Comparison of ENCODE assay signal across 25 cellular contexts in genomic region chr2:233693963-233694362, GRCh38. TPM values are rescaled to one million over a fixed set of nuclear protein-coding genes. Genes with fewer than 3 reads are reported as not detected.
DNase-seq lines count a peak whose midpoint lies in the region; ATAC-seq, FAIRE-seq and TF ChIP-seq lines count a peak whose summit lies in the region.
"Had no signal": no experiment of that assay in that cellular context is flagged by ENCODE, and none has a peak within 500 bp of the region (broad histone marks: within the 10 kb centered on the region; RNA-seq: fewer than 3 reads in every experiment).

No MANE protein-coding gene starts in this region.

- H3K4me2 ChIP-seq in A549 (peak overlapping the region; percentile 16; the same call in 1 of the 3 replicates), keratinocyte (ENCODE audit: control insufficient read depth, extremely low read depth, insufficient read depth, low read depth, low read length) (peak overlapping the region; percentile 97)

- DNase-seq in A549 (ENCODE audit: low read depth in 1 of 2, low spot score in 1 of 2) (no peak), RCC 7860 (ENCODE audit: low spot score) (peak; percentile 63), keratinocyte (ENCODE audit: low read depth, low spot score) (no peak), right lobe of liver (peak in 1 of 3 donors; percentile 72), KG1 (lab: John Stamatoyannopoulos, UW) (no peak), NCI-H748 (lab: John Stamatoyannopoulos, UW; ENCODE audit: unreplicated experiment) (no peak)
- DNase-seq in stimulated activated CD4-positive, alpha-beta T cell treated with anti-CD3 and anti-CD28 coated beads, Interleukin-2, amount 100 ng/mL, for 48 hours = no peak
- DNase-seq: ACHN, BE2C, Kasumi-1, MV-4-11, NCI-H1105, NCI-H1436 treated with DMSO at 0.1 percent for 48 hours, NCI-H187 treated with DMSO at 0.1 percent for 48 hours, NCI-H2107, NCI-H524 treated with DMSO at 0.1 percent for 48 hours, SHP77 treated with DMSO at 0.1 percent for 48 hours had no signal

- no peak overlapping the region for H2AFZ ChIP-seq in keratinocyte (ENCODE audit: control insufficient read depth, low read length)

- TF ChIP-seq CTCF in A549 (IDR thresholded peaks at IDR 0.05) = no peak
- TF ChIP-seq CTCF in keratinocyte (optimal IDR thresholded peaks at IDR 0.05 in 1 of 3, IDR thresholded peaks at IDR 0.05 in 1 of 3, conservative IDR thresholded peaks at IDR 0.05 in 1 of 3; ENCODE audit: extremely low read depth in 1 of 3, insufficient read depth in 2 of 3, low read length in 3 of 3) = no peak
- no peak for TF ChIP-seq CTCF in right lobe of liver (IDR thresholded peaks at IDR 0.05)

- WGBS in A549 (ENCODE audit: missing lambda C conversion rate) = 85% methylated on average over 6 of the region's 6 CpGs
- 23% methylated on average over 6 of the region's 6 CpGs for WGBS in right lobe of liver (ENCODE audit: insufficient coverage, low coverage, low lambda C conversion rate, missing lambda C conversion rate)

- H3K9me3 ChIP-seq in A549 (peaks cover 51% of the 10 kb centered on the region), keratinocyte (ENCODE audit: control insufficient read depth, low read depth, low read length) (no peaks in the 10 kb centered on the region), right lobe of liver (no peaks in the 10 kb centered on the region)
- H3K9me3 ChIP-seq: BE2C had no signal

- intact Hi-C loops in right lobe of liver (cut with DNase I) = no loop called here

- CTCF ChIA-PET in A549 (lab: Yijun Ruan, JAX) = interaction anchor here (0.6 kb wide), 1 partner anchor 1665 kb away, joined by 3 read pairs; no protein-coding TSS in a partner anchor

- POLR2A ChIA-PET in A549 (lab: Yijun Ruan, JAX) = no interaction called here

- H3K4me3 ChIP-seq in A549 = no peak overlapping the region
- peak overlapping the region; percentile 7 to 86 (median 83) for H3K4me3 ChIP-seq in keratinocyte (ENCODE audit: control insufficient read depth in 2 of 3, extremely low read depth in 1 of 3, insufficient read depth in 2 of 3, low read depth in 1 of 3, low read length in 3 of 3)
- peak overlapping the region in 2 of 3 donors; percentile 47 to 49 for H3K4me3 ChIP-seq in right lobe of liver

- no peak for TF ChIP-seq EP300 in A549 (IDR thresholded peaks at IDR 0.05)

- ATAC-seq in A549 = peak in 1 of 2 experiments; percentile 31; a peak in 3 of 6 replicates
- ATAC-seq in right lobe of liver = peak; percentile 76 to 87 (median 82)
- ATAC-seq in GM21367 (IDR thresholded peaks at IDR 0.05; ENCODE audit: unreplicated experiment) = no peak
- ATAC-seq: HCT116, Panc1 had no signal

- H3K9ac ChIP-seq in keratinocyte (ENCODE audit: control insufficient read depth, extremely low read depth, insufficient read depth, low read length) = peak overlapping the region; percentile 88

- dilution Hi-C loops in keratinocyte (cut with MboI; ENCODE audit: extremely low pct_ligation_motif_present, low sequenced_read_pairs) = no loop called here

- no peaks in the 10 kb centered on the region for H3K9me1 ChIP-seq in keratinocyte (ENCODE audit: control insufficient read depth, extremely low read depth, insufficient read depth, low read length)

- H3K4me1 ChIP-seq in A549 (peaks cover 59% of the 10 kb centered on the region), keratinocyte (ENCODE audit: control insufficient read depth, extremely low read depth, insufficient read depth, low read length) (peaks cover 59% of the 10 kb centered on the region), right lobe of liver (peaks cover 0 to 52% (median 11%) of the 10 kb centered on the region in 4 donors)
- H3K4me1 ChIP-seq: BE2C had no signal

- H3K27ac ChIP-seq in A549 (peak overlapping the region; percentile 85 to 100), keratinocyte (ENCODE audit: control insufficient read depth, insufficient read depth, low read length) (peak overlapping the region; percentile 95), right lobe of liver (peak overlapping the region; percentile 37 to 86 (median 57))
- H3K27ac ChIP-seq: 22Rv1 had no signal

- H3K27me3 ChIP-seq in keratinocyte (ENCODE audit: control insufficient read depth, extremely low read depth, insufficient read depth, low read length) (no peaks in the 10 kb centered on the region), right lobe of liver (no peaks in the 10 kb centered on the region)
- H3K27me3 ChIP-seq: BE2C had no signal

- TF ChIP-seq POLR2A in A549 (IDR thresholded peaks at IDR 0.05; ENCODE audit: low read length) (no peak), right lobe of liver (IDR thresholded peaks at IDR 0.05) (peak; percentile 12)

- H4K20me1 ChIP-seq in keratinocyte (ENCODE audit: control insufficient read depth, extremely low read depth, insufficient read depth, low read length) = no peaks in the 10 kb centered on the region

- H3K79me2 ChIP-seq in keratinocyte (ENCODE audit: control insufficient read depth, insufficient read depth, low read length) = peaks cover 71% of the 10 kb centered on the region

- H3K36me3 ChIP-seq in keratinocyte (ENCODE audit: control insufficient read depth in 2 of 2, extremely low read depth in 1 of 2, insufficient read depth in 2 of 2, low read length in 2 of 2) (peaks cover 0 to 12% of the 10 kb centered on the region in 2 experiments), right lobe of liver (no peaks in the 10 kb centered on the region)
- H3K36me3 ChIP-seq: BE2C had no signal

- FAIRE-seq in A549 (lab: Jason Lieb, UNC) = no peak
- no peak for FAIRE-seq in RCC 7860 (lab: Jason Lieb, UNC)
- FAIRE-seq in keratinocyte (lab: Jason Lieb, UNC) = peak; percentile 77
- FAIRE-seq: D721Med, G401.6 had no signal

- TF ChIP-seq RAD21 in A549 (conservative IDR thresholded peaks at IDR 0.05 in 1 of 2, IDR thresholded peaks at IDR 0.05 in 1 of 2) = no peak

RNA-seq across cellular contexts. Expression of gene UGT1A6, which starts 1.3 kb away (rescaled TPM):
- polyA plus RNA-seq in A549 (2011; rRNA removed) = 3.5 and 5.5 TPM in 2 replicates
- polyA plus RNA-seq in A549 (2012; cell fraction: cytosol; rRNA removed) = 0.63 and 0.67 TPM in 2 replicates
- polyA plus RNA-seq in A549 (2012; cell fraction: nucleus; rRNA removed) = 1.3 and 2.8 TPM in 2 replicates
- 2.0 to 2.9 TPM (median 2.5 TPM) in 3 replicates for polyA plus RNA-seq in A549 (2017; fragmentation: RNase III; extraction: RNeasy Plus Mini Kit Qiagen cat#74134 plus additional on column Dnase treatment)
- 4.1 and 4.9 TPM in 2 replicates for polyA minus RNA-seq in A549 (2011; rRNA and poly(A)+ RNA removed)
- 133 to 154 TPM (median 152 TPM) in 3 replicates for polyA plus RNA-seq in keratinocyte
- 15.8 TPM for polyA plus RNA-seq in keratinocyte (2011; ENCODE audit: low read depth)
- 176 and 179 TPM in 2 replicates for polyA plus RNA-seq in keratinocyte (2011; cell fraction: cytosol; rRNA removed)
- polyA plus RNA-seq in keratinocyte (2011; cell fraction: nucleus; rRNA removed) = 157 and 158 TPM in 2 replicates
- 42.8 and 103 TPM in 2 replicates for polyA plus RNA-seq in keratinocyte (2012; ENCODE audit: low replicate concordance)
- polyA minus RNA-seq in keratinocyte = 57.6 to 151 TPM (median 113 TPM) in 3 replicates
- 104 TPM for polyA minus RNA-seq in keratinocyte (2011; cell fraction: cytosol; rRNA and poly(A)+ RNA removed)
- 89.6 and 174 TPM in 2 replicates for polyA minus RNA-seq in keratinocyte (2011; cell fraction: nucleus; rRNA and poly(A)+ RNA removed)
- total RNA-seq in right lobe of liver = 100 to 1,000 TPM in 4 of 6 experiments, 10 to 100 TPM in 2; 79.4 to 315 (median 139) TPM

RNA-seq across cellular contexts. Expression of gene UGT1A7, which starts 12.3 kb away (rescaled TPM):
- 8.9 and 10.0 TPM in 2 replicates for polyA plus RNA-seq in A549 (2011; rRNA removed)
- 0.93 and 1.1 TPM in 2 replicates for polyA plus RNA-seq in A549 (2012; cell fraction: cytosol; rRNA removed)
- polyA plus RNA-seq in A549 (2012; cell fraction: nucleus; rRNA removed) = 1.2 and 2.3 TPM in 2 replicates
- polyA plus RNA-seq in A549 (2017; fragmentation: RNase III; extraction: RNeasy Plus Mini Kit Qiagen cat#74134 plus additional on column Dnase treatment) = 6.9 to 9.8 TPM (median 9.3 TPM) in 3 replicates
- polyA minus RNA-seq in A549 (2011; rRNA and poly(A)+ RNA removed) = 3.8 and 5.9 TPM in 2 replicates
- 0.19 to 1.2 TPM (median 0.87 TPM) in 3 replicates for polyA plus RNA-seq in keratinocyte
- polyA plus RNA-seq in keratinocyte (2011; ENCODE audit: low read depth) = 3.0 TPM
- 0.33 TPM in 1 of 2 replicates, not detected in the other for polyA plus RNA-seq in keratinocyte (2011; cell fraction: cytosol; rRNA removed)
- 2.2 and 3.0 TPM in 2 replicates for polyA plus RNA-seq in keratinocyte (2011; cell fraction: nucleus; rRNA removed)
- 0.18 and 2.9 TPM in 2 replicates for polyA plus RNA-seq in keratinocyte (2012; ENCODE audit: low replicate concordance)
- 0.95 to 7.2 TPM (median 2.1 TPM) in 3 replicates for polyA minus RNA-seq in keratinocyte
- polyA minus RNA-seq in keratinocyte (2011; cell fraction: cytosol; rRNA and poly(A)+ RNA removed) = 3.3 TPM
- 5.8 and 13.6 TPM in 2 replicates for polyA minus RNA-seq in keratinocyte (2011; cell fraction: nucleus; rRNA and poly(A)+ RNA removed)
- total RNA-seq in right lobe of liver = 1 to 10 TPM; 1.3 to 6.9 (median 4.6) TPM
- total RNA-seq: H4, M059J had no signal

RNA-seq across cellular contexts. Expression of gene UGT1A5, which starts 18.7 kb away (rescaled TPM):
- polyA plus RNA-seq in A549 (2011; rRNA removed) (0.05 TPM in 1 of 2 replicates, not detected in the other), A549 (2017; fragmentation: RNase III; extraction: RNeasy Plus Mini Kit Qiagen cat#74134 plus additional on column Dnase treatment) (0.12 TPM in 1 of 3 replicates, not detected in the others), keratinocyte (0.51 to 2.2 TPM (median 1.3 TPM) in 3 replicates)
- 0.03 and 0.04 TPM in 2 replicates for polyA plus RNA-seq in A549 (2012; cell fraction: cytosol; rRNA removed)
- 0.02 TPM in 1 of 2 replicates, not detected in the other for polyA plus RNA-seq in A549 (2012; cell fraction: nucleus; rRNA removed)
- 1.1 and 1.2 TPM in 2 replicates for polyA minus RNA-seq in A549 (2011; rRNA and poly(A)+ RNA removed)
- polyA plus RNA-seq in keratinocyte (2011; ENCODE audit: low read depth) = 0.37 TPM
- 0.27 and 0.45 TPM in 2 replicates for polyA plus RNA-seq in keratinocyte (2011; cell fraction: cytosol; rRNA removed)
- 4.4 and 5.9 TPM in 2 replicates for polyA plus RNA-seq in keratinocyte (2011; cell fraction: nucleus; rRNA removed)
- 0.90 TPM in 1 of 2 replicates, not detected in the other for polyA plus RNA-seq in keratinocyte (2012; ENCODE audit: low replicate concordance)
- 4.3 to 23.3 TPM (median 17.6 TPM) in 3 replicates for polyA minus RNA-seq in keratinocyte
- polyA minus RNA-seq in keratinocyte (2011; cell fraction: cytosol; rRNA and poly(A)+ RNA removed) = not detected
- 18.0 and 46.2 TPM in 2 replicates for polyA minus RNA-seq in keratinocyte (2011; cell fraction: nucleus; rRNA and poly(A)+ RNA removed)
- total RNA-seq in right lobe of liver = 10 to 100 TPM in 1 of 6 experiments, 1 to 10 TPM in 5; 1.3 to 10.0 (median 3.8) TPM
- total RNA-seq: H4, M059J had no signal

RNA-seq across cellular contexts. Expression of gene UGT1A9, which starts 22.3 kb away (rescaled TPM):
- polyA plus RNA-seq in A549 (2011; rRNA removed) = 10.6 and 11.0 TPM in 2 replicates
- polyA plus RNA-seq in A549 (2012; cell fraction: cytosol; rRNA removed) = 2.7 and 2.8 TPM in 2 replicates
- 3.6 and 5.4 TPM in 2 replicates for polyA plus RNA-seq in A549 (2012; cell fraction: nucleus; rRNA removed)
- 10.3 to 13.1 TPM (median 11.8 TPM) in 3 replicates for polyA plus RNA-seq in A549 (2017; fragmentation: RNase III; extraction: RNeasy Plus Mini Kit Qiagen cat#74134 plus additional on column Dnase treatment)
- 4.4 and 5.9 TPM in 2 replicates for polyA minus RNA-seq in A549 (2011; rRNA and poly(A)+ RNA removed)
- polyA plus RNA-seq in keratinocyte = not detected in 3 replicates
- polyA plus RNA-seq in keratinocyte (2011; ENCODE audit: low read depth) = not detected
- not detected in 2 replicates for polyA plus RNA-seq in keratinocyte (2011; cell fraction: cytosol; rRNA removed)
- polyA plus RNA-seq in keratinocyte (2011; cell fraction: nucleus; rRNA removed) = 0.05 and 0.11 TPM in 2 replicates
- polyA plus RNA-seq in keratinocyte (2012; ENCODE audit: low replicate concordance) = not detected in 2 replicates
- polyA minus RNA-seq in keratinocyte = not detected in 3 replicates
- not detected for polyA minus RNA-seq in keratinocyte (2011; cell fraction: cytosol; rRNA and poly(A)+ RNA removed)
- polyA minus RNA-seq in keratinocyte (2011; cell fraction: nucleus; rRNA and poly(A)+ RNA removed) = not detected in 2 replicates
- total RNA-seq in right lobe of liver = 100 to 1,000 TPM in 4 of 6 experiments, 10 to 100 TPM in 2; 91.6 to 365 (median 108) TPM

RNA-seq across cellular contexts. Expression of gene UGT1A4, which starts 24.6 kb away (rescaled TPM):
- polyA plus RNA-seq in A549 (2011; rRNA removed) = 0.09 and 0.13 TPM in 2 replicates
- polyA plus RNA-seq in A549 (2012; cell fraction: cytosol; rRNA removed) = 0.10 and 0.20 TPM in 2 replicates
- 0.30 and 0.43 TPM in 2 replicates for polyA plus RNA-seq in A549 (2012; cell fraction: nucleus; rRNA removed)
- polyA plus RNA-seq in A549 (2017; fragmentation: RNase III; extraction: RNeasy Plus Mini Kit Qiagen cat#74134 plus additional on column Dnase treatment) = 0.05 to 0.14 TPM (median 0.12 TPM) in 3 replicates
- 1.4 and 1.6 TPM in 2 replicates for polyA minus RNA-seq in A549 (2011; rRNA and poly(A)+ RNA removed)
- polyA plus RNA-seq in keratinocyte = 0.77 to 2.4 TPM (median 2.0 TPM) in 3 replicates
- 0.56 TPM for polyA plus RNA-seq in keratinocyte (2011; ENCODE audit: low read depth)
- polyA plus RNA-seq in keratinocyte (2011; cell fraction: cytosol; rRNA removed) = 0.57 and 1.1 TPM in 2 replicates
- 7.2 and 7.3 TPM in 2 replicates for polyA plus RNA-seq in keratinocyte (2011; cell fraction: nucleus; rRNA removed)
- polyA plus RNA-seq in keratinocyte (2012; ENCODE audit: low replicate concordance) = 0.26 and 0.90 TPM in 2 replicates
- polyA minus RNA-seq in keratinocyte = 3.4 to 16.7 TPM (median 16.0 TPM) in 3 replicates
- polyA minus RNA-seq in keratinocyte (2011; cell fraction: cytosol; rRNA and poly(A)+ RNA removed) = 2.3 TPM
- polyA minus RNA-seq in keratinocyte (2011; cell fraction: nucleus; rRNA and poly(A)+ RNA removed) = 16.5 and 41.5 TPM in 2 replicates
- 1,000 to 10,000 TPM in 1 of 6 experiments, 100 to 1,000 TPM in 4, 10 to 100 TPM in 1; 98.7 to 1,011 (median 214) TPM for total RNA-seq in right lobe of liver
- total RNA-seq: M059J had no signal
